ENCODE assay signal across 1 cellular context in the genomic region with DNA sequence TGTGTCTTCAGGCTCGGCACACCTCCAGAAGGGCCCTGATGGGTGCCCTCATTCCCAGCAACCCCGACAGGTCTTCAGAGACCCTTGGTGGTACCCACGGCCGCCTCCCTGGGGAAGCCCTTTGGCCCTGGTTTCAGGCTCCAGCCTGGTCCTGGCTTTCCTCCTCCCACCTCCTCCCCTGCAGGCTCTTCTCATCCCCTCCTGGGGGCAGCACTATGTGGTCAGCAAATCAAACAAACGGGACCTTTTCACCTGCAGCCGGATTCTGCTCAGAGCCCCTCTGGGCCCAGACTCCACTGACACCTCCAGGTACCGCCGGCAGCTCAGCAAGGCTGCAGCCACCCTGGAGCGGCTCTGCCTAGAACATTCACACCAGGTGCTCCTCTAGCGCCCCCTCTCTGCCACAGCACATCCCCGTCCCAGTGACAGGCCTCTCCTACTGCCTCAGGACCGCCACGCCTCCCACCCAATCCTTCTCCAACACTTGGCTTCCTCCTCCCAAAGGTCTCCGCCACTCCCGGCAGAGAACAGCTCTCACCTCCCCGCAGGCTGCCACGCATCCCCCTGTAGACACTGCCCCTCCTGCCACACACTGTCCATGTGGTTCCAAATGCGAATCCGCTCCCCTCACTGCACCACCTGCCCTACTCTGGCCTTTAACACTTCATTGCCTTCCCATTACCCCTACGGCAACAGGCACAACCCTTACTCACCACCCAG.
TF ChIP-seq lines count a peak whose summit lies in the region.

No MANE protein-coding gene starts in this region.

TF ChIP-seq in HCT116, 20 proteins besides CTCF, POLR2A, EP300 and RAD21:
- TF ChIP-seq SRF (IDR thresholded peaks at IDR 0.05; ENCODE audit: low read depth), result no peak
- TF ChIP-seq, protein P1, sequence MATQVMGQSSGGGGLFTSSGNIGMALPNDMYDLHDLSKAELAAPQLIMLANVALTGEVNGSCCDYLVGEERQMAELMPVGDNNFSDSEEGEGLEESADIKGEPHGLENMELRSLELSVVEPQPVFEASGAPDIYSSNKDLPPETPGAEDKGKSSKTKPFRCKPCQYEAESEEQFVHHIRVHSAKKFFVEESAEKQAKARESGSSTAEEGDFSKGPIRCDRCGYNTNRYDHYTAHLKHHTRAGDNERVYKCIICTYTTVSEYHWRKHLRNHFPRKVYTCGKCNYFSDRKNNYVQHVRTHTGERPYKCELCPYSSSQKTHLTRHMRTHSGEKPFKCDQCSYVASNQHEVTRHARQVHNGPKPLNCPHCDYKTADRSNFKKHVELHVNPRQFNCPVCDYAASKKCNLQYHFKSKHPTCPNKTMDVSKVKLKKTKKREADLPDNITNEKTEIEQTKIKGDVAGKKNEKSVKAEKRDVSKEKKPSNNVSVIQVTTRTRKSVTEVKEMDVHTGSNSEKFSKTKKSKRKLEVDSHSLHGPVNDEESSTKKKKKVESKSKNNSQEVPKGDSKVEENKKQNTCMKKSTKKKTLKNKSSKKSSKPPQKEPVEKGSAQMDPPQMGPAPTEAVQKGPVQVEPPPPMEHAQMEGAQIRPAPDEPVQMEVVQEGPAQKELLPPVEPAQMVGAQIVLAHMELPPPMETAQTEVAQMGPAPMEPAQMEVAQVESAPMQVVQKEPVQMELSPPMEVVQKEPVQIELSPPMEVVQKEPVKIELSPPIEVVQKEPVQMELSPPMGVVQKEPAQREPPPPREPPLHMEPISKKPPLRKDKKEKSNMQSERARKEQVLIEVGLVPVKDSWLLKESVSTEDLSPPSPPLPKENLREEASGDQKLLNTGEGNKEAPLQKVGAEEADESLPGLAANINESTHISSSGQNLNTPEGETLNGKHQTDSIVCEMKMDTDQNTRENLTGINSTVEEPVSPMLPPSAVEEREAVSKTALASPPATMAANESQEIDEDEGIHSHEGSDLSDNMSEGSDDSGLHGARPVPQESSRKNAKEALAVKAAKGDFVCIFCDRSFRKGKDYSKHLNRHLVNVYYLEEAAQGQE (IDR thresholded peaks at IDR 0.05; ENCODE audit: low read depth), result no peak
- TF ChIP-seq EGR1 (IDR thresholded peaks at IDR 0.05; ENCODE audit: low read depth), result no peak
- TF ChIP-seq, protein P2, sequence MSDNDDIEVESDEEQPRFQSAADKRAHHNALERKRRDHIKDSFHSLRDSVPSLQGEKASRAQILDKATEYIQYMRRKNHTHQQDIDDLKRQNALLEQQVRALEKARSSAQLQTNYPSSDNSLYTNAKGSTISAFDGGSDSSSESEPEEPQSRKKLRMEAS (IDR thresholded peaks at IDR 0.05), result no peak
- TF ChIP-seq TCF7L2 (IDR thresholded peaks at IDR 0.05; ENCODE audit: borderline replicate concordance, extremely low read depth, insufficient read depth, insufficient read length), result no peak
- no peak for TF ChIP-seq YY1 (IDR thresholded peaks at IDR 0.05; ENCODE audit: extremely low read depth, insufficient replicate concordance, low read depth, low read length)
- no peak for TF ChIP-seq SIN3A (IDR thresholded peaks at IDR 0.05; ENCODE audit: low read depth)
- no peak for TF ChIP-seq SP1 (IDR thresholded peaks at IDR 0.05; ENCODE audit: low read depth)
- no peak for TF ChIP-seq CEBPB (IDR thresholded peaks at IDR 0.05; ENCODE audit: low read depth)
- no peak for TF ChIP-seq ELF1 (IDR thresholded peaks at IDR 0.05; ENCODE audit: borderline replicate concordance, low read depth)
